Comparison of ENCODE assay signal across 24 cellular contexts in genomic region chr3:134998158-134998557, GRCh38.
DNase-seq lines count a peak whose midpoint lies in the region; ATAC-seq and TF ChIP-seq lines count a peak whose summit lies in the region.
"Had no signal": no experiment of that assay in that cellular context is flagged by ENCODE, and none has a peak within 500 bp of the region (broad histone marks: within the 10 kb centered on the region; RNA-seq: fewer than 3 reads in every experiment).

No MANE protein-coding gene starts in this region.

- no peak for TF ChIP-seq EP300 in esophagus muscularis mucosa (IDR thresholded peaks at IDR 0.05)

- TF ChIP-seq POLR2A in esophagus muscularis mucosa (IDR thresholded peaks at IDR 0.05; ENCODE audit: low read depth), result no peak

- no peak for TF ChIP-seq CTCF in DND-41 (IDR thresholded peaks at IDR 0.05; ENCODE audit: borderline replicate concordance, extremely low read depth, low read length, poor library complexity, severe bottlenecking)
- no peak for TF ChIP-seq CTCF in esophagus muscularis mucosa (IDR thresholded peaks at IDR 0.05)

- peaks cover 6% of the 10 kb centered on the region; the same call in 1 of the 2 replicates for H3K4me1 ChIP-seq in DND-41 (ENCODE audit: insufficient read depth, low read length)
- H3K4me1 ChIP-seq in esophagus muscularis mucosa, result no peaks in the 10 kb centered on the region
- H3K4me1 ChIP-seq in CD8-positive, alpha-beta memory T cell (ENCODE audit: insufficient read depth, low read length), result no peaks in the 10 kb centered on the region
- H3K4me1 ChIP-seq: BE2C had no signal

- peak; percentile 37 for DNase-seq in DND-41
- peak; percentile 34 for DNase-seq in esophagus muscularis mucosa (ENCODE audit: extremely low spot score)
- no peak for DNase-seq in NCI-H1417 treated with DMSO at 0.1 percent for 48 hours (lab: John Stamatoyannopoulos, UW)
- DNase-seq in CD8-positive, alpha-beta memory T cell, result no peak
- DNase-seq: 8988T; ACHN; BE2C; Kasumi-1; NCI-H1105; NCI-H146; NCI-H1930; NCI-H2107; NCI-H446 treated with DMSO at 0.1 percent for 48 hours; NCI-H526; NCI-H82; NK-92 treated with Interleukin-12 subunit alpha and Interleukin-12 subunit beta, amount 100 ng/mL, for 24 hours; PC-9; SHP77 treated with DMSO at 0.1 percent for 48 hours had no signal

- H3K79me2 ChIP-seq in DND-41 (ENCODE audit: insufficient read depth, low read length), result no peaks in the 10 kb centered on the region

- POLR2A ChIA-PET in CD8-positive, alpha-beta memory T cell (lab: Charles Lee), result no interaction called here

- no peaks in the 10 kb centered on the region for H3K36me3 Mint-ChIP-seq in CD8-positive, alpha-beta memory T cell
- H3K36me3 Mint-ChIP-seq: CD14-positive monocyte had no signal

- H3K27me3 ChIP-seq in DND-41 (ENCODE audit: insufficient read depth, low read length, poor library complexity), result no peaks in the 10 kb centered on the region
- no peaks in the 10 kb centered on the region for H3K27me3 ChIP-seq in esophagus muscularis mucosa
- no peaks in the 10 kb centered on the region for H3K27me3 ChIP-seq in CD8-positive, alpha-beta memory T cell (ENCODE audit: insufficient read depth, low read length, poor library complexity, severe bottlenecking)
- H3K27me3 ChIP-seq: BE2C had no signal

- H2AFZ ChIP-seq in DND-41 (ENCODE audit: low read depth, low read length), result no peak overlapping the region
- H2AFZ ChIP-seq: PC-9 had no signal

- H3K9me3 ChIP-seq in DND-41 (ENCODE audit: insufficient read depth, low read length, severe bottlenecking) (no peaks in the 10 kb centered on the region), esophagus muscularis mucosa (no peaks in the 10 kb centered on the region)
- H3K9me3 ChIP-seq in CD8-positive, alpha-beta memory T cell (ENCODE audit: low read length), result no peaks in the 10 kb centered on the region
- H3K9me3 ChIP-seq: BE2C had no signal

- no peak overlapping the region for H3K4me2 ChIP-seq in DND-41 (ENCODE audit: insufficient read depth, low read length)
- H3K4me2 ChIP-seq: PC-9 had no signal

- no peaks in the 10 kb centered on the region for H3K4me1 Mint-ChIP-seq in CD8-positive, alpha-beta memory T cell
- H3K4me1 Mint-ChIP-seq: CD14-positive monocyte had no signal

- H3K9ac ChIP-seq in DND-41 (ENCODE audit: low read depth, low read length), result no peak overlapping the region

- H3K27ac ChIP-seq in DND-41 (ENCODE audit: low read length) (no peak overlapping the region), esophagus muscularis mucosa (replicated peaks in 1 of 4) (no peak overlapping the region)
- no peak overlapping the region for H3K27ac ChIP-seq in CD8-positive, alpha-beta memory T cell (ENCODE audit: low read depth, low read length)
- H3K27ac ChIP-seq: PC-9, RWPE1 had no signal

- H4K20me1 ChIP-seq in DND-41 (ENCODE audit: insufficient read depth, low read length), result no peaks in the 10 kb centered on the region

- no peak overlapping the region for H3K4me3 Mint-ChIP-seq in CD8-positive, alpha-beta memory T cell
- H3K4me3 Mint-ChIP-seq: CD14-positive monocyte had no signal

- peaks cover 0 to 4% (median 0%) of the 10 kb centered on the region in 5 donors for H3K9me3 Mint-ChIP-seq in CD8-positive, alpha-beta memory T cell

- no peak overlapping the region for H3K27ac Mint-ChIP-seq in CD8-positive, alpha-beta memory T cell

- peaks cover 0 to 5% of the 10 kb centered on the region in 2 donors for H3K27me3 Mint-ChIP-seq in CD8-positive, alpha-beta memory T cell

- no peak overlapping the region for H3K4me3 ChIP-seq in DND-41 (ENCODE audit: low read depth in 1 of 2, low read length in 2 of 2)
- H3K4me3 ChIP-seq in esophagus muscularis mucosa, result no peak overlapping the region
- no peak overlapping the region for H3K4me3 ChIP-seq in CD8-positive, alpha-beta memory T cell (ENCODE audit: low read length)
- H3K4me3 ChIP-seq: PC-9 had no signal

- CTCF ChIA-PET in CD8-positive, alpha-beta memory T cell (lab: Charles Lee), result no interaction called here

- H3K36me3 ChIP-seq in DND-41 (ENCODE audit: insufficient read depth, low read length) (no peaks in the 10 kb centered on the region), esophagus muscularis mucosa (no peaks in the 10 kb centered on the region)
- H3K36me3 ChIP-seq in CD8-positive, alpha-beta memory T cell (ENCODE audit: insufficient read depth, low read length), result no peaks in the 10 kb centered on the region
- H3K36me3 ChIP-seq: BE2C had no signal

- ATAC-seq in DND-41 (ENCODE audit: insufficient read depth, low read depth) (peak; percentile 85), GM19395 (IDR thresholded peaks at IDR 0.05; ENCODE audit: unreplicated experiment) (peak; percentile 54), HG03442 (IDR thresholded peaks at IDR 0.05; ENCODE audit: unreplicated experiment) (peak; percentile 42), GM18907 (IDR thresholded peaks at IDR 0.05; ENCODE audit: unreplicated experiment) (no peak)
- ATAC-seq: HepG2 had no signal

- intact Hi-C loops in esophagus muscularis mucosa (cut with DNase I), result no loop called here

Comparison
In these comparisons a context has a peak if more than half of its experiments do, and no peak if none do; other contexts are left out.
1. DNase-seq: peak in DND-41 (single experiment) and esophagus muscularis mucosa (single experiment); none in NCI-H1417 treated with DMSO at 0.1 percent for 48 hours (single experiment) and CD8-positive, alpha-beta memory T cell (0 of 5).